Comparison of ENCODE assay signal across 21 cellular contexts in genomic region chr22:44724859-44725258, GRCh38. TPM values are rescaled to one million over a fixed set of nuclear protein-coding genes. Genes with fewer than 3 reads are reported as not detected.
A peak's percentile ranks its signal among the peaks of the same experiment; 100 is the strongest.
DNase-seq lines count a peak whose midpoint lies in the region; ATAC-seq and TF ChIP-seq lines count a peak whose summit lies in the region.
"Had no signal": no experiment of that assay in that cellular context is flagged by ENCODE, and none has a peak within 500 bp of the region (broad histone marks: within the 10 kb centered on the region; RNA-seq: fewer than 3 reads in every experiment).

No MANE protein-coding gene starts in this region.

- H2AFZ ChIP-seq in neuronal stem cell (ENCODE audit: low read length), result no peak overlapping the region
- H2AFZ ChIP-seq: GM23248 had no signal

- TF ChIP-seq CTCF in right atrium auricular region (IDR thresholded peaks at IDR 0.05), result no peak
- no peak for TF ChIP-seq CTCF in endodermal cell (conservative IDR thresholded peaks at IDR 0.05)
- no peak for TF ChIP-seq CTCF in prostate gland (IDR thresholded peaks at IDR 0.05)

- no peaks in the 10 kb centered on the region for H3K27me3 ChIP-seq in right cardiac atrium (ENCODE audit: control insufficient read depth, insufficient read depth)
- H3K27me3 ChIP-seq in right atrium auricular region, result no peaks in the 10 kb centered on the region
- no peaks in the 10 kb centered on the region for H3K27me3 ChIP-seq in endodermal cell (ENCODE audit: control insufficient read depth, insufficient read depth, low read length, poor library complexity, severe bottlenecking)
- H3K27me3 ChIP-seq in neuronal stem cell (ENCODE audit: control insufficient read depth in 3 of 3, insufficient read depth in 3 of 3, low read depth in 1 of 3, low read length in 3 of 3), result no peaks in the 10 kb centered on the region
- H3K27me3 ChIP-seq in prostate gland (replicated peaks; ENCODE audit: insufficient read depth), result no peaks in the 10 kb centered on the region
- H3K27me3 ChIP-seq: BE2C had no signal

- no peak overlapping the region for H2BK5ac ChIP-seq in neuronal stem cell (ENCODE audit: low read length)

- H3K27ac Mint-ChIP-seq in endodermal cell, result peak overlapping the region; percentile 83
- H3K27ac Mint-ChIP-seq in natural killer cell treated with Interleukin-12 subunit alpha and Interleukin-12 subunit beta and Interleukin-15 and Interleukin-18, amount 100 ng/mL, for 72 hours, result no peak overlapping the region

- no peak overlapping the region for H2BK12ac ChIP-seq in neuronal stem cell (ENCODE audit: low read length)

- H2AK5ac ChIP-seq in neuronal stem cell (ENCODE audit: low read depth, low read length), result peak overlapping the region; percentile 82

- H3K9ac ChIP-seq in endodermal cell (ENCODE audit: extremely low read depth, low read length, poor library complexity, severe bottlenecking), result peak overlapping the region; percentile 5
- H3K9ac ChIP-seq in neuronal stem cell (ENCODE audit: low read depth, low read length, poor library complexity), result no peak overlapping the region
- H3K9ac ChIP-seq: GM23248 had no signal

- H3K4me2 ChIP-seq in neuronal stem cell (ENCODE audit: insufficient read depth, low read length, poor library complexity, severe bottlenecking), result no peak overlapping the region

- no peak overlapping the region for H3K4me3 ChIP-seq in right cardiac atrium (ENCODE audit: low read length)
- no peak overlapping the region for H3K4me3 ChIP-seq in right atrium auricular region
- H3K4me3 ChIP-seq in endodermal cell (ENCODE audit: low read length), result no peak overlapping the region
- no peak overlapping the region for H3K4me3 ChIP-seq in neuronal stem cell (ENCODE audit: low read length in 2 of 2)
- H3K4me3 ChIP-seq in prostate gland, result no peak overlapping the region
- H3K4me3 ChIP-seq: GM12878, GM23248, HAP-1 had no signal

- H3K79me1 ChIP-seq in neuronal stem cell (ENCODE audit: low read depth, low read length), result peaks cover 6% of the 10 kb centered on the region

- no peak overlapping the region for H3K23ac ChIP-seq in neuronal stem cell (ENCODE audit: low read depth, low read length, poor library complexity)

- no peak for ATAC-seq in right cardiac atrium
- no peak for ATAC-seq in natural killer cell treated with Interleukin-12 subunit alpha and Interleukin-12 subunit beta and Interleukin-15 and Interleukin-18, amount 100 ng/mL, for 72 hours
- ATAC-seq: GM12878, HepG2 had no signal

- H2BK15ac ChIP-seq in neuronal stem cell (ENCODE audit: low read length), result peak overlapping the region; percentile 64

- peaks cover 27% of the 10 kb centered on the region for H3K36me3 Mint-ChIP-seq in endodermal cell (ENCODE audit: low read depth)
- no peaks in the 10 kb centered on the region for H3K36me3 Mint-ChIP-seq in natural killer cell treated with Interleukin-12 subunit alpha and Interleukin-12 subunit beta and Interleukin-15 and Interleukin-18, amount 100 ng/mL, for 72 hours
- H3K36me3 Mint-ChIP-seq: CD4-positive, CD25-positive, alpha-beta regulatory T cell; IgD-negative memory B cell had no signal

- H2BK120ac ChIP-seq in neuronal stem cell (ENCODE audit: low read depth, low read length), result no peak overlapping the region

- H3K27ac ChIP-seq in right cardiac atrium (ENCODE audit: low read length), result no peak overlapping the region
- no peak overlapping the region for H3K27ac ChIP-seq in right atrium auricular region
- H3K27ac ChIP-seq in endodermal cell (ENCODE audit: low read depth, low read length), result no peak overlapping the region
- no peak overlapping the region for H3K27ac ChIP-seq in neuronal stem cell (replicated peaks; ENCODE audit: low read length)
- H3K27ac ChIP-seq in prostate gland, result no peak overlapping the region
- H3K27ac ChIP-seq: GM23248 had no signal

- TF ChIP-seq POLR2A in prostate gland (IDR thresholded peaks at IDR 0.05), result no peak

- DNase-seq in right cardiac atrium (peak in 2 of 3 donors; percentile 29 to 33), right atrium auricular region (ENCODE audit: low spot score) (no peak), endodermal cell (no peak), neuronal stem cell (ENCODE audit: low spot score) (no peak), prostate gland (ENCODE audit: low spot score) (no peak), DMS79 (lab: John Stamatoyannopoulos, UW) (no peak)
- DNase-seq in natural killer cell treated with Interleukin-12 subunit alpha and Interleukin-12 subunit beta and Interleukin-15 and Interleukin-18, amount 100 ng/mL, for 72 hours (ENCODE audit: low spot score), result no peak
- DNase-seq: ACHN; BE2C; C1 segment of cervical spinal cord; CD4-positive, CD25-positive, alpha-beta regulatory T cell; CD8-positive, alpha-beta memory T cell; COR-L47; DND-41; EL; GM23248 had no signal

- no peaks in the 10 kb centered on the region for H3K9me3 ChIP-seq in right cardiac atrium (ENCODE audit: control insufficient read depth, low read length)
- no peaks in the 10 kb centered on the region for H3K9me3 ChIP-seq in right atrium auricular region
- no peaks in the 10 kb centered on the region for H3K9me3 ChIP-seq in endodermal cell (ENCODE audit: control insufficient read depth, low read length)
- no peaks in the 10 kb centered on the region for H3K9me3 ChIP-seq in neuronal stem cell (replicated peaks in 1 of 2; ENCODE audit: control insufficient read depth in 2 of 2, insufficient read depth in 1 of 2, low read depth in 1 of 2, low read length in 2 of 2)
- no peaks in the 10 kb centered on the region for H3K9me3 ChIP-seq in prostate gland
- H3K9me3 ChIP-seq: BE2C, HAP-1 had no signal

- no peak overlapping the region for H3K4ac ChIP-seq in neuronal stem cell (ENCODE audit: low read length)

- H3K9me3 Mint-ChIP-seq in endodermal cell, result no peaks in the 10 kb centered on the region
- no peaks in the 10 kb centered on the region for H3K9me3 Mint-ChIP-seq in natural killer cell treated with Interleukin-12 subunit alpha and Interleukin-12 subunit beta and Interleukin-15 and Interleukin-18, amount 100 ng/mL, for 72 hours
- H3K9me3 Mint-ChIP-seq: CD4-positive, CD25-positive, alpha-beta regulatory T cell; CD8-positive, alpha-beta memory T cell; IgD-negative memory B cell had no signal

- no peak overlapping the region for H4K8ac ChIP-seq in neuronal stem cell (ENCODE audit: low read depth, low read length)

- no peaks in the 10 kb centered on the region for H3K4me1 ChIP-seq in right cardiac atrium (ENCODE audit: control insufficient read depth, insufficient read depth, low read length)
- peaks cover 0 to 15% of the 10 kb centered on the region in 2 donors for H3K4me1 ChIP-seq in right atrium auricular region
- H3K4me1 ChIP-seq in endodermal cell (ENCODE audit: control insufficient read depth, insufficient read depth, low read length), result peaks cover 8% of the 10 kb centered on the region
- peaks cover 12 to 28% of the 10 kb centered on the region in 2 donors for H3K4me1 ChIP-seq in neuronal stem cell (ENCODE audit: control insufficient read depth in 2 of 2, insufficient read depth in 1 of 2, low read depth in 1 of 2, low read length in 2 of 2)
- H3K4me1 ChIP-seq in prostate gland (replicated peaks), result no peaks in the 10 kb centered on the region

- no peak overlapping the region for H3K14ac ChIP-seq in neuronal stem cell (ENCODE audit: low read length)

- no peaks in the 10 kb centered on the region for H3K36me3 ChIP-seq in right atrium auricular region
- H3K36me3 ChIP-seq in endodermal cell (ENCODE audit: control insufficient read depth, insufficient read depth, low read length), result peaks cover 8% of the 10 kb centered on the region
- peaks cover 0 to 1% of the 10 kb centered on the region in 2 donors for H3K36me3 ChIP-seq in neuronal stem cell (replicated peaks in 1 of 2; ENCODE audit: control insufficient read depth in 2 of 2, insufficient read depth in 2 of 2, low read length in 2 of 2)
- H3K36me3 ChIP-seq in prostate gland, result no peaks in the 10 kb centered on the region
- H3K36me3 ChIP-seq: BE2C, HAP-1 had no signal

- H3K4me1 Mint-ChIP-seq in endodermal cell, result peaks cover 13% of the 10 kb centered on the region
- peaks cover 0 to 21% of the 10 kb centered on the region in 2 donors for H3K4me1 Mint-ChIP-seq in natural killer cell treated with Interleukin-12 subunit alpha and Interleukin-12 subunit beta and Interleukin-15 and Interleukin-18, amount 100 ng/mL, for 72 hours (ENCODE audit: low read depth in 2 of 2)

- H3K18ac ChIP-seq in neuronal stem cell (ENCODE audit: low read length), result no peak overlapping the region

- no peak overlapping the region for H3K4me3 Mint-ChIP-seq in endodermal cell
- no peak overlapping the region for H3K4me3 Mint-ChIP-seq in natural killer cell treated with Interleukin-12 subunit alpha and Interleukin-12 subunit beta and Interleukin-15 and Interleukin-18, amount 100 ng/mL, for 72 hours
- H3K4me3 Mint-ChIP-seq: CD8-positive, alpha-beta memory T cell; IgD-negative memory B cell had no signal

- no peaks in the 10 kb centered on the region for H3K27me3 Mint-ChIP-seq in endodermal cell (ENCODE audit: insufficient read depth)
- no peaks in the 10 kb centered on the region for H3K27me3 Mint-ChIP-seq in natural killer cell treated with Interleukin-12 subunit alpha and Interleukin-12 subunit beta and Interleukin-15 and Interleukin-18, amount 100 ng/mL, for 72 hours
- H3K27me3 Mint-ChIP-seq: CD4-positive, CD25-positive, alpha-beta regulatory T cell; CD8-positive, alpha-beta memory T cell; IgD-negative memory B cell had no signal

- 89% methylated on average over 8 of the region's 8 CpGs for WGBS in right cardiac atrium
- WGBS in endodermal cell (ENCODE audit: insufficient coverage in 1 of 2, insufficient read length in 1 of 2), 2 experiments, result 85 to 91% methylated on average over 4 to 8 of the region's 8 CpGs
- no CpG with 5 or more reads among the region's 8 CpGs for WGBS in neuronal stem cell (ENCODE audit: extremely low coverage in 2 of 2, insufficient read length in 2 of 2, insufficient replicate concordance in 1 of 2), 2 donors
- WGBS in prostate gland, result 61% methylated on average over 7 of the region's 8 CpGs

- intact Hi-C loops in right cardiac atrium (cut with DNase I), result no loop called here
- intact Hi-C loops in prostate gland (cut with DNase I), result no loop called here

- H4K91ac ChIP-seq in neuronal stem cell (ENCODE audit: low read depth, low read length, poor library complexity), result no peak overlapping the region

RNA-seq across cellular contexts. Expression of gene PRR5, which starts 22.9 kb away (rescaled TPM):
- total RNA-seq in right cardiac atrium, result 10 to 100 TPM in 1 of 4 donors, 1 to 10 TPM in 3; 6.9 to 10.9 (median 9.5) TPM
- 6.1 TPM for polyA plus RNA-seq in right cardiac atrium
- total RNA-seq in right atrium auricular region, result 10 to 100 TPM; 10.5 to 12.1 TPM
- total RNA-seq in endodermal cell, result 10 to 100 TPM; 32.0 to 37.2 TPM
- 13.0 TPM for polyA plus RNA-seq in endodermal cell (2013, experiment 1 of 2)
- polyA plus RNA-seq in endodermal cell (2013, experiment 2 of 2), result 12.3 TPM
- polyA plus RNA-seq in neuronal stem cell (2013, experiment 1 of 2), result 14.6 TPM
- 14.4 TPM for polyA plus RNA-seq in neuronal stem cell (2013, experiment 2 of 2)
- total RNA-seq in natural killer cell treated with Interleukin-12 subunit alpha and Interleukin-12 subunit beta and Interleukin-15 and Interleukin-18, amount 100 ng/mL, for 72 hours, result 10 to 100 TPM; 15.7 to 29.2 TPM
- total RNA-seq in prostate gland, result 10 to 100 TPM; 47.8 to 56.5 TPM

RNA-seq across cellular contexts. Expression of gene ARHGAP8, which starts 27.5 kb away (rescaled TPM):
- total RNA-seq in right cardiac atrium (1 to 10 TPM in 1 of 4 donors, under 1 TPM in 3; 0.26 to 1.9 (median 0.74) TPM), right atrium auricular region (under 1 TPM in 1 of 2 donors, not detected in 1; 0.24 TPM), endodermal cell (10 to 100 TPM; 45.2 to 51.3 TPM), prostate gland (10 to 100 TPM; 34.6 to 64.5 TPM)
- 0.02 TPM for polyA plus RNA-seq in right cardiac atrium
- polyA plus RNA-seq in endodermal cell (2013, experiment 1 of 2), result 9.3 TPM
- polyA plus RNA-seq in endodermal cell (2013, experiment 2 of 2), result 4.3 TPM
- 4.1 TPM for polyA plus RNA-seq in neuronal stem cell (2013, experiment 1 of 2)
- 4.2 TPM for polyA plus RNA-seq in neuronal stem cell (2013, experiment 2 of 2)
- 1 to 10 TPM in 1 of 2 donors, under 1 TPM in 1; 0.64 to 2.3 TPM for total RNA-seq in natural killer cell treated with Interleukin-12 subunit alpha and Interleukin-12 subunit beta and Interleukin-15 and Interleukin-18, amount 100 ng/mL, for 72 hours
- total RNA-seq: GM12878, H4 had no signal
- polyA plus RNA-seq: CD8-positive, alpha-beta memory T cell; GM23248; HepG2; IgD-negative memory B cell had no signal

Comparison
In these comparisons a context has a peak if more than half of its experiments do, and no peak if none do; other contexts are left out.
1. DNase-seq: peak in right cardiac atrium (2 of 3); none in right atrium auricular region (single experiment), endodermal cell (single experiment), neuronal stem cell (single experiment), natural killer cell treated with Interleukin-12 subunit alpha and Interleukin-12 subunit beta and Interleukin-15 and Interleukin-18, amount 100 ng/mL, for 72 hours (single experiment), prostate gland (single experiment) and DMS79 (single experiment).
2. RNA of gene ARHGAP8, which starts 27.5 kb away (total RNA-seq): 34.6 to 64.5 TPM in prostate gland and 45.2 to 51.3 TPM in endodermal cell; 0.64 to 2.3 TPM in natural killer cell treated with Interleukin-12 subunit alpha and Interleukin-12 subunit beta and Interleukin-15 and Interleukin-18, amount 100 ng/mL, for 72 hours, 0.26 to 1.9 TPM in right cardiac atrium and 0.24 TPM in right atrium auricular region; every median in the first group is over 10 times any median in the second.